ENCODE assay signal across 10 cellular contexts in genomic region chr12:108509806-108510205, GRCh38.
"Had no signal": no experiment of that assay in that cellular context is flagged by ENCODE, and none has a peak within 500 bp of the region (broad histone marks: within the 10 kb centered on the region; RNA-seq: fewer than 3 reads in every experiment).

No MANE protein-coding gene starts in this region.

- ATAC-seq: GM23338, HCT116 had no signal

- H3K4me3 ChIP-seq: GM23248, GM23338, HAP-1 had no signal

- H3K4me3 Mint-ChIP-seq: GM23338, H9, HFFc6 had no signal

- DNase-seq: GM23248, H7, H9, HCEC 1CT, HFFc6 had no signal

- H3K9ac ChIP-seq: GM23248 had no signal

- H3K27ac ChIP-seq: GM23248 had no signal

- H3K4me2 ChIP-seq: GM23338 had no signal

- H3K9me3 ChIP-seq: HAP-1 had no signal

- H3K9me3 Mint-ChIP-seq: HFFc6 had no signal

- H2AFZ ChIP-seq: GM23248, GM23338 had no signal

- FAIRE-seq: H1, H54 had no signal

- H3K36me3 ChIP-seq: HAP-1 had no signal

- H3K27ac Mint-ChIP-seq: GM23338, H9, HFFc6 had no signal
